Comparison of ENCODE assay signal across 15 cellular contexts in the genomic region with DNA sequence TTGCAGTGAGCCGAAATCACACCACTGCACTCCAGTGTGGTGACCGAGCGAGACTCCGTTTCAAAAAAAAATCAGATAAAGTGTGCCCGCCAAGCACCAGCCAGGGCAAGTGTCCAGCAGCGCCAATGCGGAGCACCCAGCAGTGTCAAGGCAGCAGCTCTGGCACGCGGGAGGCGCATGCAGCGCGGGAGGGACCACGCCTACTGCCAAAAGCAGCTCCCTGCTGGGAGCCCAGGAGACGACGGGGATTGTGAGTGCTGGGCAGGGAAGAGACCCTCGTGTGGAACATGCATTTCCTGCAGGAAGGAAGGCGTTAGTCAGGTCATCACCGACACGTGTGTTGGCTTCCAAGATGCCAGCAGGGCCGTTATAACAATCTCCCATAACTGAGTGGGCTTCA. TPM values are rescaled to one million over a fixed set of nuclear protein-coding genes. Genes with fewer than 3 reads are reported as not detected.
A peak's percentile ranks its signal among the peaks of the same experiment; 100 is the strongest.
DNase-seq lines count a peak whose midpoint lies in the region; ATAC-seq lines count a peak whose summit lies in the region.
"Had no signal": no experiment of that assay in that cellular context is flagged by ENCODE, and none has a peak within 500 bp of the region (broad histone marks: within the 10 kb centered on the region; RNA-seq: fewer than 3 reads in every experiment).

No MANE protein-coding gene starts in this region.

- no peak overlapping the region for H2AFZ ChIP-seq in neuronal stem cell (ENCODE audit: low read length)

- peak overlapping the region; percentile 30 for H4K8ac ChIP-seq in neuronal stem cell (ENCODE audit: low read depth, low read length)

- H3K27ac ChIP-seq in neuronal stem cell (replicated peaks; ENCODE audit: low read length), result no peak overlapping the region

- no peak overlapping the region for H3K23ac ChIP-seq in neuronal stem cell (ENCODE audit: low read depth, low read length, poor library complexity)

- peak overlapping the region; percentile 94 for H3K14ac ChIP-seq in neuronal stem cell (ENCODE audit: low read length)

- H3K36me3 ChIP-seq in H7 (replicated peaks; ENCODE audit: control insufficient read depth, insufficient read depth, low read length) (no peaks in the 10 kb centered on the region), neuronal stem cell (replicated peaks in 1 of 2; ENCODE audit: control insufficient read depth in 2 of 2, insufficient read depth in 2 of 2, low read length in 2 of 2) (no peaks in the 10 kb centered on the region)

- H3K18ac ChIP-seq in neuronal stem cell (ENCODE audit: low read length), result peak overlapping the region; percentile 57

- H2BK15ac ChIP-seq in neuronal stem cell (ENCODE audit: low read length), result no peak overlapping the region

- no CpG with 5 or more reads among the region's 20 CpGs for WGBS in neuronal stem cell (ENCODE audit: extremely low coverage in 2 of 2, insufficient read length in 2 of 2, insufficient replicate concordance in 1 of 2), 2 donors

- H3K79me1 ChIP-seq in neuronal stem cell (ENCODE audit: low read depth, low read length), result peaks cover 2% of the 10 kb centered on the region

- no peak overlapping the region for H2BK5ac ChIP-seq in neuronal stem cell (ENCODE audit: low read length)

- peak; percentile 51 for DNase-seq in H7
- DNase-seq in NCI-H69 (lab: John Stamatoyannopoulos, UW), result peak; percentile 3
- DNase-seq in dermis blood vessel endothelial cell, result peak; percentile 9
- no peak for DNase-seq in neuronal stem cell (ENCODE audit: low spot score)
- no peak for DNase-seq in activated CD4-positive, alpha-beta T cell treated with anti-CD3 and anti-CD28 coated beads, Interleukin-2, amount 50 U/mL, for 4 hours
- DNase-seq: C1 segment of cervical spinal cord; Calu3; CD4-positive, alpha-beta memory T cell; COR-L47; DMS53; DMS79 treated with DMSO at 0.1 percent for 48 hours; GF-D8; GOT3; HCEC 1CT had no signal

- H4K91ac ChIP-seq in neuronal stem cell (ENCODE audit: low read depth, low read length, poor library complexity), result no peak overlapping the region

- no peak for ATAC-seq in GM21576 (IDR thresholded peaks at IDR 0.05; ENCODE audit: unreplicated experiment)

- no peaks in the 10 kb centered on the region for H3K27me3 ChIP-seq in H7 (ENCODE audit: control insufficient read depth, insufficient read depth, low read length)
- H3K27me3 ChIP-seq in neuronal stem cell (ENCODE audit: control insufficient read depth in 3 of 3, insufficient read depth in 3 of 3, low read depth in 1 of 3, low read length in 3 of 3), result peaks cover 0 to 24% (median 0%) of the 10 kb centered on the region in 3 experiments

- no peak overlapping the region for H3K4ac ChIP-seq in neuronal stem cell (ENCODE audit: low read length)

- no peak overlapping the region for H3K9ac ChIP-seq in neuronal stem cell (ENCODE audit: low read depth, low read length, poor library complexity)

- H2AK5ac ChIP-seq in neuronal stem cell (ENCODE audit: low read depth, low read length), result no peak overlapping the region

- H3K4me3 ChIP-seq in H7 (ENCODE audit: insufficient read depth, low read depth, low read length) (no peak overlapping the region), neuronal stem cell (ENCODE audit: low read length in 2 of 2) (no peak overlapping the region)

- H3K9me3 ChIP-seq in neuronal stem cell (replicated peaks in 1 of 2; ENCODE audit: control insufficient read depth in 2 of 2, insufficient read depth in 1 of 2, low read depth in 1 of 2, low read length in 2 of 2), result no peaks in the 10 kb centered on the region

- no peak overlapping the region for H2BK120ac ChIP-seq in neuronal stem cell (ENCODE audit: low read depth, low read length)

- H3K4me2 ChIP-seq in neuronal stem cell (ENCODE audit: insufficient read depth, low read length, poor library complexity, severe bottlenecking), result no peak overlapping the region

- no peak overlapping the region for H2BK12ac ChIP-seq in neuronal stem cell (ENCODE audit: low read length)

- H3K4me1 ChIP-seq in neuronal stem cell (ENCODE audit: control insufficient read depth in 2 of 2, insufficient read depth in 1 of 2, low read depth in 1 of 2, low read length in 2 of 2), result peaks cover 4 to 5% of the 10 kb centered on the region in 2 donors

RNA-seq across cellular contexts. Expression of gene FAM53A, which starts 10.4 kb away (rescaled TPM):
- total RNA-seq in H7 (2014; rRNA removed; shearing (Covaris generic)), result 7.4 and 24.5 TPM in 2 replicates
- 1.1 and 2.4 TPM in 2 replicates for total RNA-seq in dermis blood vessel endothelial cell
- polyA plus RNA-seq in neuronal stem cell (2013, experiment 1 of 2), result 2.0 TPM
- 1.3 TPM for polyA plus RNA-seq in neuronal stem cell (2013, experiment 2 of 2)

RNA-seq across cellular contexts. Expression of gene SLBP, which starts 38.4 kb away (rescaled TPM):
- total RNA-seq in H7 (2014; rRNA removed; shearing (Covaris generic)), result 75.3 and 82.2 TPM in 2 replicates
- total RNA-seq in dermis blood vessel endothelial cell, result 61.5 and 62.8 TPM in 2 replicates
- 44.6 TPM for polyA plus RNA-seq in neuronal stem cell (2013, experiment 1 of 2)
- 44.5 TPM for polyA plus RNA-seq in neuronal stem cell (2013, experiment 2 of 2)

RNA-seq across cellular contexts. Expression of gene TMEM129, which starts 47.5 kb away (rescaled TPM):
- total RNA-seq in H7 (2014; rRNA removed; shearing (Covaris generic)), result 69.7 and 86.0 TPM in 2 replicates
- 34.7 and 44.8 TPM in 2 replicates for total RNA-seq in dermis blood vessel endothelial cell
- 28.3 TPM for polyA plus RNA-seq in neuronal stem cell (2013, experiment 1 of 2)
- polyA plus RNA-seq in neuronal stem cell (2013, experiment 2 of 2), result 26.4 TPM

RNA-seq across cellular contexts. Expression of gene TACC3, which starts 47.6 kb away (rescaled TPM):
- 54.0 and 69.0 TPM in 2 replicates for total RNA-seq in H7 (2014; rRNA removed; shearing (Covaris generic))
- total RNA-seq in dermis blood vessel endothelial cell, result 13.4 and 34.2 TPM in 2 replicates
- 110 TPM for polyA plus RNA-seq in neuronal stem cell (2013, experiment 1 of 2)
- polyA plus RNA-seq in neuronal stem cell (2013, experiment 2 of 2), result 108 TPM

Comparison
In these comparisons a context has a peak if more than half of its experiments do, and no peak if none do; other contexts are left out.
1. DNase-seq: peak in H7 (single experiment), NCI-H69 (single experiment) and dermis blood vessel endothelial cell (single experiment); none in neuronal stem cell (single experiment) and activated CD4-positive, alpha-beta T cell treated with anti-CD3 and anti-CD28 coated beads, Interleukin-2, amount 50 U/mL, for 4 hours (0 of 2).